ENCODE assay signal across 9 cellular contexts in genomic region chr7:3038011-3038410, GRCh38. TPM values are rescaled to one million over a fixed set of nuclear protein-coding genes. Genes with fewer than 3 reads are reported as not detected.
DNase-seq lines count a peak whose midpoint lies in the region; ATAC-seq and TF ChIP-seq lines count a peak whose summit lies in the region.
"Not testable (repeated sequence)": the region's sequence is repeated elsewhere in the genome, so short reads cannot be mapped to it uniquely, and the experiment has no call there.
"Had no signal": no experiment of that assay in that cellular context is flagged by ENCODE, and none has a peak within 500 bp of the region (broad histone marks: within the 10 kb centered on the region; RNA-seq: fewer than 3 reads in every experiment).

No MANE protein-coding gene starts in this region.

- peaks cover 71% of the 10 kb centered on the region for H3K79me2 ChIP-seq in Loucy (ENCODE audit: insufficient read depth, low read length)

- H2AFZ ChIP-seq in Loucy (ENCODE audit: low read length): not testable (repeated sequence)

- H3K27ac Mint-ChIP-seq in activated B cell treated with CpG ODN at 0.5 μM for 24 hours (peak overlapping the region; percentile 69), naive B cell (peak overlapping the region in 4 of 6 donors; percentile 69 to 86 (median 78))
- H3K27ac Mint-ChIP-seq in activated CD8-positive, alpha-beta T cell treated with anti-CD3 and anti-CD28 coated beads, Interleukin-2, amount 10 ng/mL, durations not matched to agents 7 days and 5 days: peak overlapping the region; percentile 51
- H3K27ac Mint-ChIP-seq in activated naive CD4-positive, alpha-beta T cell treated with anti-CD3 and anti-CD28 coated beads for 36 hours: peak overlapping the region; percentile 62
- H3K27ac Mint-ChIP-seq in activated naive CD8-positive, alpha-beta T cell treated with anti-CD3 and anti-CD28 coated beads, Interleukin-2, amount 50 U/mL, for 24 hours: peak overlapping the region; percentile 60
- H3K27ac Mint-ChIP-seq in stimulated activated naive B cell treated with anti-CD40 and anti-IgM and Interleukin-4, amounts not matched to agents 10 μg/mL and 1 μg/mL and 100 μg/mL, for 72 hours: peak overlapping the region; percentile 79

- H3K36me3 ChIP-seq in BLaER1 treated with 17β-estradiol and CSF1 and Interleukin-3, amounts not matched to agents 10 nM and 100 nM; Loucy (ENCODE audit: insufficient read depth, low read length): not testable (repeated sequence)

- H4K20me1 ChIP-seq in BLaER1 treated with 17β-estradiol and CSF1 and Interleukin-3, amounts not matched to agents 10 nM and 100 nM: not testable (repeated sequence)
- H4K20me1 ChIP-seq in Loucy (ENCODE audit: insufficient read depth, low read length, poor library complexity, severe bottlenecking): peaks cover 16% of the 10 kb centered on the region

- CTCF ChIA-PET in activated B cell treated with CpG ODN at 0.5 μM for 24 hours (lab: Charles Lee); activated CD8-positive, alpha-beta T cell treated with anti-CD3 and anti-CD28 coated beads, Interleukin-2, amount 10 ng/mL, durations not matched to agents 7 days and 5 days (lab: Charles Lee); activated naive CD4-positive, alpha-beta T cell treated with anti-CD3 and anti-CD28 coated beads for 36 hours (lab: Charles Lee): not testable (repeated sequence)

- peak overlapping the region; percentile 24 for H3K4me3 Mint-ChIP-seq in activated B cell treated with CpG ODN at 0.5 μM for 24 hours
- H3K4me3 Mint-ChIP-seq in activated CD8-positive, alpha-beta T cell treated with anti-CD3 and anti-CD28 coated beads, Interleukin-2, amount 10 ng/mL, durations not matched to agents 7 days and 5 days; activated naive CD4-positive, alpha-beta T cell treated with anti-CD3 and anti-CD28 coated beads for 36 hours; activated naive CD8-positive, alpha-beta T cell treated with anti-CD3 and anti-CD28 coated beads, Interleukin-2, amount 50 U/mL, for 24 hours: not testable (repeated sequence)
- H3K4me3 Mint-ChIP-seq in naive B cell: peak overlapping the region in 3 of 8 donors; percentile 33 to 71 (median 54)
- H3K4me3 Mint-ChIP-seq in stimulated activated naive B cell treated with anti-CD40 and anti-IgM and Interleukin-4, amounts not matched to agents 10 μg/mL and 1 μg/mL and 100 μg/mL, for 72 hours: peak overlapping the region in 1 of 2 donors; percentile 52

- not testable (repeated sequence) for TF ChIP-seq CTCF in Loucy (conservative IDR thresholded peaks at IDR 0.05; ENCODE audit: low read length); activated B cell treated with CpG ODN at 0.5 μM for 24 hours (IDR thresholded peaks at IDR 0.05)

- not testable (repeated sequence) for H3K9me3 Mint-ChIP-seq in activated B cell treated with CpG ODN at 0.5 μM for 24 hours; activated CD8-positive, alpha-beta T cell treated with anti-CD3 and anti-CD28 coated beads, Interleukin-2, amount 10 ng/mL, durations not matched to agents 7 days and 5 days (ENCODE audit: insufficient read depth); activated naive CD4-positive, alpha-beta T cell treated with anti-CD3 and anti-CD28 coated beads for 36 hours; activated naive CD8-positive, alpha-beta T cell treated with anti-CD3 and anti-CD28 coated beads, Interleukin-2, amount 50 U/mL, for 24 hours; naive B cell; stimulated activated naive B cell treated with anti-CD40 and anti-IgM and Interleukin-4, amounts not matched to agents 10 μg/mL and 1 μg/mL and 100 μg/mL, for 72 hours

- H3K36me3 Mint-ChIP-seq in activated B cell treated with CpG ODN at 0.5 μM for 24 hours (ENCODE audit: low read depth) (peaks cover 45% of the 10 kb centered on the region), naive B cell (peaks cover 8 to 19% of the 10 kb centered on the region in 2 donors)
- H3K36me3 Mint-ChIP-seq in activated CD8-positive, alpha-beta T cell treated with anti-CD3 and anti-CD28 coated beads, Interleukin-2, amount 10 ng/mL, durations not matched to agents 7 days and 5 days (ENCODE audit: low read depth): peaks cover 72% of the 10 kb centered on the region
- peaks cover 39% of the 10 kb centered on the region for H3K36me3 Mint-ChIP-seq in activated naive CD4-positive, alpha-beta T cell treated with anti-CD3 and anti-CD28 coated beads for 36 hours (ENCODE audit: low read depth)
- H3K36me3 Mint-ChIP-seq in activated naive CD8-positive, alpha-beta T cell treated with anti-CD3 and anti-CD28 coated beads, Interleukin-2, amount 50 U/mL, for 24 hours (ENCODE audit: low read depth): peaks cover 48% of the 10 kb centered on the region
- peaks cover 48 to 77% of the 10 kb centered on the region in 2 donors for H3K36me3 Mint-ChIP-seq in stimulated activated naive B cell treated with anti-CD40 and anti-IgM and Interleukin-4, amounts not matched to agents 10 μg/mL and 1 μg/mL and 100 μg/mL, for 72 hours

- H3K27me3 Mint-ChIP-seq in activated B cell treated with CpG ODN at 0.5 μM for 24 hours; activated CD8-positive, alpha-beta T cell treated with anti-CD3 and anti-CD28 coated beads, Interleukin-2, amount 10 ng/mL, durations not matched to agents 7 days and 5 days (ENCODE audit: low read depth); activated naive CD4-positive, alpha-beta T cell treated with anti-CD3 and anti-CD28 coated beads for 36 hours (ENCODE audit: low read depth); activated naive CD8-positive, alpha-beta T cell treated with anti-CD3 and anti-CD28 coated beads, Interleukin-2, amount 50 U/mL, for 24 hours; naive B cell; stimulated activated naive B cell treated with anti-CD40 and anti-IgM and Interleukin-4, amounts not matched to agents 10 μg/mL and 1 μg/mL and 100 μg/mL, for 72 hours: not testable (repeated sequence)

- not testable (repeated sequence) for ATAC-seq in activated B cell treated with CpG ODN at 0.5 μM for 24 hours (ENCODE audit: low read depth); activated CD8-positive, alpha-beta T cell treated with anti-CD3 and anti-CD28 coated beads, Interleukin-2, amount 10 ng/mL, durations not matched to agents 7 days and 5 days; activated naive CD8-positive, alpha-beta T cell treated with anti-CD3 and anti-CD28 coated beads, Interleukin-2, amount 50 U/mL, for 24 hours; naive B cell (ENCODE audit: low read depth in 2 of 2); stimulated activated naive B cell treated with anti-CD40 and anti-IgM and Interleukin-4, amounts not matched to agents 10 μg/mL and 1 μg/mL and 100 μg/mL, for 72 hours (replicated peaks)

- not testable (repeated sequence) for DNase-seq in activated B cell treated with CpG ODN at 0.5 μM for 24 hours; activated CD8-positive, alpha-beta T cell treated with anti-CD3 and anti-CD28 coated beads, Interleukin-2, amount 10 ng/mL, durations not matched to agents 7 days and 5 days; activated naive CD4-positive, alpha-beta T cell treated with anti-CD3 and anti-CD28 coated beads for 36 hours; activated naive CD8-positive, alpha-beta T cell treated with anti-CD3 and anti-CD28 coated beads, Interleukin-2, amount 50 U/mL, for 24 hours; naive B cell; stimulated activated naive B cell treated with anti-CD40 and anti-IgM and Interleukin-4, amounts not matched to agents 10 μg/mL and 1 μg/mL and 100 μg/mL, for 72 hours

- not testable (repeated sequence) for H3K4me3 ChIP-seq in BLaER1 treated with 17β-estradiol and CSF1 and Interleukin-3, amounts not matched to agents 10 nM and 100 nM; Loucy (ENCODE audit: low read length, poor library complexity, severe bottlenecking)

- H3K4me2 ChIP-seq in BLaER1 treated with 17β-estradiol and CSF1 and Interleukin-3, amounts not matched to agents 10 nM and 100 nM: peak overlapping the region; percentile 32 to 75 (median 59); a peak in 19 of 22 replicates
- H3K4me2 ChIP-seq in Loucy (ENCODE audit: low read depth, low read length, poor library complexity, severe bottlenecking): peak overlapping the region; percentile 15

- peaks cover 22 to 51% (median 43%) of the 10 kb centered on the region in 10 experiments for H3K4me1 ChIP-seq in BLaER1 treated with 17β-estradiol and CSF1 and Interleukin-3, amounts not matched to agents 10 nM and 100 nM
- H3K4me1 ChIP-seq in Loucy (ENCODE audit: insufficient read depth, low read length, poor library complexity, severe bottlenecking): peaks cover 32% of the 10 kb centered on the region

- not testable (repeated sequence) for H3K9me2 ChIP-seq in Loucy (replicated peaks; ENCODE audit: low read depth, low read length)

- intact Hi-C loops in activated B cell treated with CpG ODN at 0.5 μM for 24 hours (cut with micrococcal nuclease); activated naive CD4-positive, alpha-beta T cell treated with anti-CD3 and anti-CD28 coated beads for 36 hours (cut with micrococcal nuclease): not testable (repeated sequence)

- H3K9ac ChIP-seq in BLaER1 treated with 17β-estradiol and CSF1 and Interleukin-3, amounts not matched to agents 10 nM and 100 nM; Loucy (ENCODE audit: low read depth, low read length, poor library complexity, severe bottlenecking): not testable (repeated sequence)

- H3K9me3 ChIP-seq in BLaER1 treated with 17β-estradiol and CSF1 and Interleukin-3, amounts not matched to agents 10 nM and 100 nM (replicated peaks in 1 of 11): peaks cover 0 to 27% (median 18%) of the 10 kb centered on the region in 11 experiments; a peak in 16 of 22 replicates
- not testable (repeated sequence) for H3K9me3 ChIP-seq in Loucy (ENCODE audit: insufficient read depth, low read depth, low read length)

- H3K27me3 ChIP-seq in BLaER1 treated with 17β-estradiol and CSF1 and Interleukin-3, amounts not matched to agents 10 nM and 100 nM; Loucy (ENCODE audit: insufficient read depth, low read length, poor library complexity, severe bottlenecking): not testable (repeated sequence)

- not testable (repeated sequence) for H3K27ac ChIP-seq in BLaER1 treated with 17β-estradiol and CSF1 and Interleukin-3, amounts not matched to agents 10 nM and 100 nM

- POLR2A ChIA-PET in activated B cell treated with CpG ODN at 0.5 μM for 24 hours (lab: Charles Lee); activated CD8-positive, alpha-beta T cell treated with anti-CD3 and anti-CD28 coated beads, Interleukin-2, amount 10 ng/mL, durations not matched to agents 7 days and 5 days (lab: Charles Lee): not testable (repeated sequence)

- not testable (repeated sequence) for H3F3A ChIP-seq in Loucy (ENCODE audit: low read depth)

- H3K4me1 Mint-ChIP-seq in activated B cell treated with CpG ODN at 0.5 μM for 24 hours (peaks cover 62% of the 10 kb centered on the region), naive B cell (peaks cover 70 to 87% (median 77%) of the 10 kb centered on the region in 3 donors)
- peaks cover 63% of the 10 kb centered on the region for H3K4me1 Mint-ChIP-seq in activated CD8-positive, alpha-beta T cell treated with anti-CD3 and anti-CD28 coated beads, Interleukin-2, amount 10 ng/mL, durations not matched to agents 7 days and 5 days (ENCODE audit: low read depth)
- H3K4me1 Mint-ChIP-seq in activated naive CD4-positive, alpha-beta T cell treated with anti-CD3 and anti-CD28 coated beads for 36 hours (ENCODE audit: low read depth): peaks cover 63% of the 10 kb centered on the region
- peaks cover 55% of the 10 kb centered on the region for H3K4me1 Mint-ChIP-seq in activated naive CD8-positive, alpha-beta T cell treated with anti-CD3 and anti-CD28 coated beads, Interleukin-2, amount 50 U/mL, for 24 hours
- H3K4me1 Mint-ChIP-seq in stimulated activated naive B cell treated with anti-CD40 and anti-IgM and Interleukin-4, amounts not matched to agents 10 μg/mL and 1 μg/mL and 100 μg/mL, for 72 hours: peaks cover 55 to 83% of the 10 kb centered on the region in 2 donors

RNA-seq across cellular contexts. Expression of gene CARD11, which starts 5.7 kb away (rescaled TPM):
- total RNA-seq in activated B cell treated with CpG ODN at 0.5 μM for 24 hours: 107 and 114 TPM in 2 replicates
- total RNA-seq in activated CD8-positive, alpha-beta T cell treated with anti-CD3 and anti-CD28 coated beads, Interleukin-2, amount 10 ng/mL, durations not matched to agents 7 days and 5 days: 100 to 1,000 TPM; 178 TPM
- total RNA-seq in activated naive CD4-positive, alpha-beta T cell treated with anti-CD3 and anti-CD28 coated beads for 36 hours: 100 to 1,000 TPM in 1 of 2 experiments, 10 to 100 TPM in 1; 99.4 to 105 TPM
- polyA plus RNA-seq in naive B cell (ENCODE audit: low read depth in 6 of 6): 10 to 100 TPM in 5 of 6 donors, 1 to 10 TPM in 1; 9.4 to 55.3 (median 17.5) TPM
- total RNA-seq: G401 had no signal
